In the genomic region with DNA sequence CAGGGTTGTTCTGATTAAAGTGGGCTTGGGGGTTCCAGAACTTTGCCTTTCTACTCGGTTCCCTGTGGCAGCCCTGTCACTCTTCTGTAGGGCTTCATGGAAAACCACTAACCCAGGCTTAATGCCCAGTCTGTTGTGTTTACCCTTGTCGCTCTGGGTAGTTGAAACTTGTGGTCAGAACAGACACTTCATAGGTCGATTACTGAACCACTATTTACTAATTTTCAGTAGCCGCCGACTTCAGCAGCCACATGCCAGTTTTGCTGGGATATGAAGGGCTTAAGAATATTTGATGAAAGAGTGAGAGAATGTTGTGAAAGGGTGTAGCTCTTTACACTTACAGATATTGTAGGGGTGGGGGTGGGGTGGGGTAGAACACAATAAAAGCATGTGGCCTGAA, we compare ENCODE assay signal across 22 cellular contexts.
DNase-seq lines count a peak whose midpoint lies in the region; ATAC-seq and TF ChIP-seq lines count a peak whose summit lies in the region.
"Had no signal": no experiment of that assay in that cellular context is flagged by ENCODE, and none has a peak within 500 bp of the region (broad histone marks: within the 10 kb centered on the region; RNA-seq: fewer than 3 reads in every experiment).

No MANE protein-coding gene starts in this region.

- DNase-seq in HT-29 (ENCODE audit: low spot score) (peak; percentile 58), SJSA1 (ENCODE audit: low read depth in 1 of 2, low spot score in 2 of 2) (no peak), iris pigment epithelial cell (ENCODE audit: low read depth) (peak; percentile 29), upper lobe of right lung (no peak), NCI-H345 treated with DMSO at 0.1 percent for 48 hours (lab: John Stamatoyannopoulos, UW; ENCODE audit: unreplicated experiment) (no peak), foreskin fibroblast (no peak)
- DNase-seq in effector CD8-positive, alpha-beta T cell (lab: John Stamatoyannopoulos, UW) = no peak
- DNase-seq: activated CD4-positive, alpha-beta T cell treated with anti-CD3 and anti-CD28 coated beads for 4 hours; activated CD8-positive, alpha-beta memory T cell treated with anti-CD3 and anti-CD28 coated beads, Interleukin-2, amount 10 ng/mL, durations not matched to agents 7 days and 5 days; activated naive CD8-positive, alpha-beta T cell treated with anti-CD3 and anti-CD28 coated beads for 36 hours; gastrocnemius medialis; GOT3; left ventricle myocardium superior; NCI-H1694; ovary; stimulated activated CD4-positive, alpha-beta T cell treated with anti-CD3 and anti-CD28 coated beads, Interleukin-1b, Interleukin-23, amount 100 ng/mL, for 48 hours; stimulated activated naive CD4-positive, alpha-beta T cell treated with Interleukin-2 at 50 U/mL for 16 hours; tibial artery had no signal

- intact Hi-C loops in upper lobe of right lung (cut with DNase I) = no loop called here

- H3K4me1 ChIP-seq in SJSA1 (replicated peaks) = peaks cover 27% of the 10 kb centered on the region
- H3K4me1 ChIP-seq in upper lobe of right lung = no peaks in the 10 kb centered on the region
- H3K4me1 ChIP-seq: body of pancreas, gastrocnemius medialis had no signal

- H3K27me3 ChIP-seq in SJSA1 (replicated peaks) = no peaks in the 10 kb centered on the region
- no peaks in the 10 kb centered on the region for H3K27me3 ChIP-seq in upper lobe of right lung
- H3K27me3 ChIP-seq: body of pancreas, gastrocnemius medialis, MG63, ovary, tibial artery had no signal

- H3K27ac ChIP-seq in SJSA1 = peak overlapping the region; percentile 61
- H3K27ac ChIP-seq in upper lobe of right lung = no peak overlapping the region
- H3K27ac ChIP-seq: BLaER1 treated with 17β-estradiol and CSF1 and Interleukin-3, amounts not matched to agents 10 nM and 100 nM; gastrocnemius medialis; ovary; tibial artery had no signal

- TF ChIP-seq CTCF in upper lobe of right lung (IDR thresholded peaks at IDR 0.05) = no peak
- TF ChIP-seq CTCF in foreskin fibroblast (IDR thresholded peaks at IDR 0.05; ENCODE audit: low read depth, low read length) = no peak

- ATAC-seq in upper lobe of right lung = peak; percentile 77
- ATAC-seq: activated CD8-positive, alpha-beta memory T cell treated with anti-CD3 and anti-CD28 coated beads, Interleukin-2, amount 10 ng/mL, durations not matched to agents 7 days and 5 days; gastrocnemius medialis; left ventricle myocardium superior; Panc1 had no signal

- no peak overlapping the region for H3K4me3 ChIP-seq in SJSA1
- H3K4me3 ChIP-seq in upper lobe of right lung = no peak overlapping the region
- H3K4me3 ChIP-seq in foreskin fibroblast (ENCODE audit: low read depth in 1 of 2, low read length in 2 of 2) = no peak overlapping the region
- H3K4me3 ChIP-seq: BLaER1 treated with 17β-estradiol and CSF1 and Interleukin-3, amounts not matched to agents 10 nM and 100 nM; body of pancreas; gastrocnemius medialis; MG63; ovary; tibial artery had no signal

- H3K36me3 ChIP-seq in SJSA1 (no peaks in the 10 kb centered on the region), upper lobe of right lung (no peaks in the 10 kb centered on the region)
- H3K36me3 ChIP-seq: BLaER1 treated with 17β-estradiol and CSF1 and Interleukin-3, amounts not matched to agents 10 nM and 100 nM; gastrocnemius medialis; MG63; ovary; tibial artery had no signal

- H3K9me3 ChIP-seq in SJSA1 (replicated peaks) (no peaks in the 10 kb centered on the region), upper lobe of right lung (no peaks in the 10 kb centered on the region)
- H3K9me3 ChIP-seq: body of pancreas, gastrocnemius medialis, MG63, ovary, tibial artery had no signal

Comparison
In these comparisons a context has a peak if more than half of its experiments do, and no peak if none do; other contexts are left out.
1. DNase-seq: peak in HT-29 (single experiment) and iris pigment epithelial cell (single experiment); none in SJSA1 (0 of 2), upper lobe of right lung (single experiment), NCI-H345 treated with DMSO at 0.1 percent for 48 hours (single experiment), foreskin fibroblast (0 of 2) and effector CD8-positive, alpha-beta T cell (single experiment).